ENCODE assay signal across 8 cellular contexts in the genomic region with DNA sequence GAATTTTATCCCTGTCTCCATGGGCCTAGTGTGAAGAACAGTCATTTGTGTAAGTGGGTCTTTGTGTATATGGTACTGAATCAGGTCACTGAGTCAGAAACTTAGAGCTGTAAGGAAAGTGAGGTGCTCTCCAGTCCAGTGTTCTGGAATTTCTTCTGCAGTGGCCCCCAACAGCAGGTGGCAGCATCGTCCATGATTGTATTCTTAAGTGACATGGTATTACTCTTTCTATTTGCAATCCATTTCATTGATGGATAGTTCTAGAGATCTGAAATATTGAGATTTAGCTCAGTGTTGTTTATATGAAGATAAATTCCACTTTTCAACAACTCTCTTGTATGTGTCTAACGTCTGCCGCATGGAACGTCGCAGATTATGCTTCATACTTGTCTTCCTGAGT. TPM values are rescaled to one million over a fixed set of nuclear protein-coding genes. Genes with fewer than 3 reads are reported as not detected.
DNase-seq lines count a peak whose midpoint lies in the region; TF ChIP-seq lines count a peak whose summit lies in the region.
"Not testable (repeated sequence)": the region's sequence is repeated elsewhere in the genome, so short reads cannot be mapped to it uniquely, and the experiment has no call there.

No MANE protein-coding gene starts in this region.

- H3K9ac ChIP-seq in H9 (ENCODE audit: extremely low read depth, insufficient read length, low read length); OCI-LY3 (ENCODE audit: low read length): not testable (repeated sequence)

- H2BK12ac ChIP-seq in H9 (ENCODE audit: insufficient read length, low read depth, low read length): not testable (repeated sequence)

- not testable (repeated sequence) for H3K4me2 ChIP-seq in H9 (ENCODE audit: insufficient read depth, insufficient read length, low read length); OCI-LY3 (ENCODE audit: low read length)

- not testable (repeated sequence) for H3K23me2 ChIP-seq in H9 (ENCODE audit: insufficient read length, low read depth, low read length, poor library complexity, severe bottlenecking)

- not testable (repeated sequence) for H2AFZ ChIP-seq in H9 (ENCODE audit: low read length); OCI-LY3 (ENCODE audit: low read depth, low read length)

- H3K4me3 ChIP-seq in BE2C (ENCODE audit: low read depth, low read length); OCI-LY3 (ENCODE audit: low read length); fibroblast of pulmonary artery (replicated peaks; ENCODE audit: low read depth, low read length): not testable (repeated sequence)

- not testable (repeated sequence) for H4K5ac ChIP-seq in H9 (ENCODE audit: insufficient read length, low read depth, low read length)

- TF ChIP-seq CTCF in BE2C (IDR thresholded peaks at IDR 0.05; ENCODE audit: low read depth, low read length) (peak; percentile 50), H9 (conservative IDR thresholded peaks at IDR 0.05) (peak; percentile 61; the same call in 2 of the 3 replicates), OCI-LY3 (IDR thresholded peaks at IDR 0.05; ENCODE audit: low read depth, low read length) (peak; percentile 28), fibroblast of pulmonary artery (IDR thresholded peaks at IDR 0.05; ENCODE audit: low read length, missing control alignments) (peak; percentile 34)

- not testable (repeated sequence) for H3K9me3 ChIP-seq in BE2C; H9 (ENCODE audit: control insufficient read depth, low read depth, low read length); OCI-LY3 (ENCODE audit: insufficient read depth, low read length)

- H3K4me1 ChIP-seq in BE2C; H9 (ENCODE audit: insufficient read depth, low read length); OCI-LY3 (ENCODE audit: low read length): not testable (repeated sequence)

- H3K27me3 ChIP-seq in BE2C; H9 (ENCODE audit: insufficient read depth, low read length); OCI-LY3 (ENCODE audit: low read depth, low read length): not testable (repeated sequence)

- not testable (repeated sequence) for H3K56ac ChIP-seq in H9 (ENCODE audit: insufficient read length, low read depth, low read length)

- H2AK5ac ChIP-seq in H9 (ENCODE audit: insufficient read length, low read length): not testable (repeated sequence)

- H3K36me3 Mint-ChIP-seq in H9 (ENCODE audit: insufficient read depth in 1 of 3, low read depth in 3 of 3): not testable (repeated sequence)

- H3K27ac ChIP-seq in H9 (ENCODE audit: insufficient read length, low read depth, low read length); OCI-LY3 (ENCODE audit: low read length): not testable (repeated sequence)

- not testable (repeated sequence) for H3K23ac ChIP-seq in H9 (ENCODE audit: insufficient read length, low read depth, low read length)

- H2BK15ac ChIP-seq in H9 (ENCODE audit: low read depth, low read length): not testable (repeated sequence)

- not testable (repeated sequence) for H2BK20ac ChIP-seq in H9 (ENCODE audit: low read depth, low read length, poor library complexity, severe bottlenecking)

- H3K4me1 Mint-ChIP-seq in H9: not testable (repeated sequence)

- not testable (repeated sequence) for H3K36me3 ChIP-seq in BE2C; OCI-LY3 (replicated peaks; ENCODE audit: low read depth, low read length)

- not testable (repeated sequence) for H4K8ac ChIP-seq in H9 (replicated peaks; ENCODE audit: insufficient read length, low read depth, low read length)

- H2BK5ac ChIP-seq in H9 (ENCODE audit: insufficient read length, low read length): not testable (repeated sequence)

- not testable (repeated sequence) for H3K27me3 Mint-ChIP-seq in H9 (ENCODE audit: low read depth)

- H4K91ac ChIP-seq in H9 (ENCODE audit: insufficient read length, low read depth, low read length): not testable (repeated sequence)

- not testable (repeated sequence) for H3K79me2 ChIP-seq in H9 (ENCODE audit: insufficient read depth, low read length); OCI-LY3 (ENCODE audit: low read length)

- DNase-seq in BE2C (peak; percentile 74), astrocyte of the hippocampus (ENCODE audit: low read depth, low spot score) (peak; percentile 30), fibroblast of pulmonary artery (ENCODE audit: low read depth) (peak; percentile 46), lung microvascular endothelial cell (ENCODE audit: low read depth in 2 of 2) (peak; percentile 36 to 53)
- not testable (repeated sequence) for DNase-seq in H9
- peak; percentile 49 for DNase-seq in activated CD4-positive, alpha-beta T cell treated with anti-CD3 and anti-CD28 coated beads for 48 hours
- DNase-seq in stimulated activated CD4-positive, alpha-beta T cell treated with anti-CD3 and anti-CD28 coated beads, Interleukin-4, amount 100 ng/mL, for 1 hour: peak; percentile 5

- H3K27ac Mint-ChIP-seq in H9: not testable (repeated sequence)

- not testable (repeated sequence) for H2BK120ac ChIP-seq in H9 (ENCODE audit: low read depth, low read length, poor library complexity, severe bottlenecking)

- not testable (repeated sequence) for H3K18ac ChIP-seq in H9 (ENCODE audit: insufficient read length, low read depth, low read length)

- not testable (repeated sequence) for H3K14ac ChIP-seq in H9 (ENCODE audit: insufficient read depth, low read length)

- H3K4me3 Mint-ChIP-seq in H9: not testable (repeated sequence)

- H3K9me3 Mint-ChIP-seq in H9: not testable (repeated sequence)

- no CpG with 5 or more reads among the region's 5 CpGs for WGBS in H9 (ENCODE audit: extremely low coverage, insufficient read length, low lambda C conversion rate)

- H4K20me1 ChIP-seq in H9 (ENCODE audit: control insufficient read depth, insufficient read depth, insufficient read length); OCI-LY3 (ENCODE audit: insufficient read depth, low read length): not testable (repeated sequence)

- not testable (repeated sequence) for H3K4ac ChIP-seq in H9 (ENCODE audit: low read depth, low read length)

- not testable (repeated sequence) for H3K79me1 ChIP-seq in H9 (ENCODE audit: insufficient read depth, low read depth, low read length, poor library complexity, severe bottlenecking)

- not testable (repeated sequence) for H3T11ph ChIP-seq in H9 (ENCODE audit: low read length)

RNA-seq across cellular contexts. Expression of gene METTL14, which starts 20.5 kb away (rescaled TPM):
- polyA plus RNA-seq in BE2C (2012; ENCODE audit: insufficient read depth, insufficient read length, low read depth): 18.5 TPM
- total RNA-seq in H9 (2021) (52.7 and 53.3 TPM in 2 replicates), lung microvascular endothelial cell (8.7 and 8.9 TPM in 2 replicates)
